Comparison of ENCODE assay signal across 1 cellular context in genomic region chr16:85369741-85370528, GRCh38.
TF ChIP-seq lines count a peak whose summit lies in the region.

No MANE protein-coding gene starts in this region.

TF ChIP-seq in K562, 482 proteins besides CTCF, POLR2A, EP300 and RAD21 (continued from another document and continues in another):
- no peak for TF ChIP-seq MGA (IDR thresholded peaks at IDR 0.05)
- TF ChIP-seq ZNF707 (CRISPR knock-in tag; conservative IDR thresholded peaks at IDR 0.05) = no peak
- peak; percentile 95 for TF ChIP-seq ZNF436 (CRISPR knock-in tag; IDR thresholded peaks at IDR 0.05)
- TF ChIP-seq HMGN3 (IDR thresholded peaks at IDR 0.05; ENCODE audit: borderline replicate concordance, extremely low read depth, insufficient read length, low read depth, low read length) = no peak
- no peak for TF ChIP-seq ZBTB8A (IDR thresholded peaks at IDR 0.05; ENCODE audit: partially characterized antibody)
- TF ChIP-seq ELF2 (CRISPR knock-in tag; IDR thresholded peaks at IDR 0.05) = no peak
- TF ChIP-seq PHB (CRISPR knock-in tag; IDR thresholded peaks at IDR 0.05) = no peak
- no peak for TF ChIP-seq PHF21A (IDR thresholded peaks at IDR 0.05; ENCODE audit: borderline replicate concordance, low read depth)
- no peak for TF ChIP-seq ZNF609 (CRISPR knock-in tag; IDR thresholded peaks at IDR 0.05; ENCODE audit: borderline replicate concordance)
- TF ChIP-seq HDAC2 (IDR thresholded peaks at IDR 0.05) = peak; percentile 44; the same call in 1 of the 2 replicates
- 0 out of 2 replicates have a peak, but pooled peaks have one; percentile 34 for TF ChIP-seq RERE (CRISPR knock-in tag; IDR thresholded peaks at IDR 0.05; ENCODE audit: borderline replicate concordance)
- no peak for TF ChIP-seq HDAC1 (IDR thresholded peaks at IDR 0.05)
- TF ChIP-seq KDM4B (IDR thresholded peaks at IDR 0.05; ENCODE audit: borderline replicate concordance in 2 of 2, low read depth in 1 of 2) = no peak
- no peak for TF ChIP-seq POLR2G (IDR thresholded peaks at IDR 0.05; ENCODE audit: low read depth, low read length)
- no peak for TF ChIP-seq ZFX (CRISPR knock-in tag; IDR thresholded peaks at IDR 0.05)
- TF ChIP-seq MITF (IDR thresholded peaks at IDR 0.05) = no peak
- peak; percentile 81 for TF ChIP-seq ZNF592 (IDR thresholded peaks at IDR 0.05)
- TF ChIP-seq CHD2 (IDR thresholded peaks at IDR 0.05; ENCODE audit: low read depth, low read length) = no peak
- no peak for TF ChIP-seq STAT5B (CRISPR knock-in tag; IDR thresholded peaks at IDR 0.05)
- no peak for TF ChIP-seq ZNF239 (CRISPR knock-in tag; IDR thresholded peaks at IDR 0.05)
- peak; percentile 64 for TF ChIP-seq CXXC5 (CRISPR knock-in tag; IDR thresholded peaks at IDR 0.05)
- TF ChIP-seq TARDBP (IDR thresholded peaks at IDR 0.05) = no peak
- no peak for TF ChIP-seq THRB (CRISPR knock-in tag; conservative IDR thresholded peaks at IDR 0.05)
